Comparison of ENCODE assay signal across 33 cellular contexts in the genomic region with DNA sequence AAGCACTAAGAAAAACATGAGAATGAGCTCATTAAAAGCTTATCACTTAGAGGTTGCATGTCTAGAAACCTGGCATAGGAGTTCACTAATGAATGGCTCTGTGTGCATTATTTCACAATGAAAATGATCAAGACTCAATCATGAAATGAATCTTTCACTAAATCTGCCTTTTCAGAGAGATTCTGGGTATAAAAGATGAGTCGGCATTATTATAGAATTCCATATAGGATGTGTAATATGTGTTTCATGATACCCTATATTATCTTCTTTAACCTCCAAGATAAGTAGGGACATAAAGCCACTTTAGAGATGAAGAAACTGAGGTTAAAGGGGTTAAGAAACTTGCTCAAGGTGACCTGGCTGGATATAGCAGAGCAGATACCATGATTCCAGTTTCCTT.
"Had no signal": no experiment of that assay in that cellular context is flagged by ENCODE, and none has a peak within 500 bp of the region (broad histone marks: within the 10 kb centered on the region; RNA-seq: fewer than 3 reads in every experiment).

No MANE protein-coding gene starts in this region.

- FAIRE-seq: astrocyte, TTC549 had no signal

- H3K27me3 ChIP-seq: adrenal gland, body of pancreas, brain microvascular endothelial cell, breast epithelium had no signal

- H3K36me3 ChIP-seq: adrenal gland, brain microvascular endothelial cell, breast epithelium had no signal

- ATAC-seq: activated CD8-positive, alpha-beta T cell treated with anti-CD3 and anti-CD28 coated beads for 36 hours; activated naive CD4-positive, alpha-beta T cell treated with anti-CD3 and anti-CD28 coated beads, Interleukin-2, amount 50 U/mL, for 72 hours; activated T-cell treated with anti-CD3 and anti-CD28 coated beads, Interleukin-2, amount 50 U/mL, for 4 hours; activated T-cell treated with anti-CD3 and anti-CD28 coated beads, Interleukin-2, amount 50 U/mL, for 72 hours; activated T-helper 17 cell treated with anti-CD3 and anti-CD28 coated beads, Interleukin-2, amount 50 U/mL, for 72 hours; body of pancreas had no signal

- H3K27ac ChIP-seq: adrenal gland, body of pancreas, brain microvascular endothelial cell, breast epithelium, VCaP had no signal

- H3K4me3 ChIP-seq: adrenal gland, body of pancreas, breast epithelium had no signal

- H3K9me3 ChIP-seq: adrenal gland, body of pancreas, breast epithelium had no signal

- DNase-seq: activated B cell treated with CpG ODN at 0.5 μM for 24 hours; activated CD4-positive, alpha-beta memory T cell treated with anti-CD3 and anti-CD28 coated beads for 36 hours; activated CD4-positive, alpha-beta T cell treated with anti-CD3 and anti-CD28 coated beads for 4 hours; activated CD4-positive, alpha-beta T cell treated with anti-CD3 and anti-CD28 coated beads, Interleukin-2, amount 10 ng/mL, durations not matched to agents 24 days and 14 days; activated CD4-positive, alpha-beta T cell treated with anti-CD3 and anti-CD28 coated beads, Interleukin-2, amount 50 U/mL, for 1 hour; activated CD4-positive, alpha-beta T cell treated with anti-CD3 and anti-CD28 coated beads, Interleukin-2, amount 50 U/mL, for 4 hours; activated CD4-positive, CD25-positive, alpha-beta regulatory T cell treated with anti-CD3 and anti-CD28 coated beads, Interleukin-2, amount 50 U/mL, for 72 hours; activated CD8-positive, alpha-beta memory T cell treated with anti-CD3 and anti-CD28 coated beads, Interleukin-2, amount 50 U/mL, for 4 hours; activated CD8-positive, alpha-beta T cell treated with anti-CD3 and anti-CD28 coated beads for 36 hours; activated effector memory CD4-positive, alpha-beta T cell treated with anti-CD3 and anti-CD28 coated beads, Interleukin-2, amount 50 U/mL, for 16 hours; activated gamma-delta T cell treated with Interleukin-2 at 50 U/mL for 16 hours; activated naive CD4-positive, alpha-beta T cell; activated naive CD4-positive, alpha-beta T cell treated with anti-CD3 and anti-CD28 coated beads for 36 hours; activated naive CD4-positive, alpha-beta T cell treated with anti-CD3 and anti-CD28 coated beads, Interleukin-2, amount 50 U/mL, for 16 hours; activated naive CD8-positive, alpha-beta T cell treated with anti-CD3 and anti-CD28 coated beads for 36 hours; activated T-cell treated with anti-CD3 and anti-CD28 coated beads for 4 hours; activated T-cell treated with anti-CD3 and anti-CD28 coated beads, Interleukin-2, amount 50 U/mL, for 1 hour; activated T-cell treated with anti-CD3 and anti-CD28 coated beads, Interleukin-2, amount 50 U/mL, for 4 hours; activated T-cell treated with anti-CD3 and anti-CD28 coated beads, Interleukin-2, amount 50 U/mL, for 72 hours; adrenal gland; amniotic stem cell; aorta; body of pancreas; brain microvascular endothelial cell; central memory CD4-positive, alpha-beta T cell; T-helper 2 cell; T-helper 9 cell had no signal

- H3K4me1 ChIP-seq: adrenal gland, body of pancreas, breast epithelium had no signal
